ENCODE assay signal across 17 cellular contexts in the genomic region with DNA sequence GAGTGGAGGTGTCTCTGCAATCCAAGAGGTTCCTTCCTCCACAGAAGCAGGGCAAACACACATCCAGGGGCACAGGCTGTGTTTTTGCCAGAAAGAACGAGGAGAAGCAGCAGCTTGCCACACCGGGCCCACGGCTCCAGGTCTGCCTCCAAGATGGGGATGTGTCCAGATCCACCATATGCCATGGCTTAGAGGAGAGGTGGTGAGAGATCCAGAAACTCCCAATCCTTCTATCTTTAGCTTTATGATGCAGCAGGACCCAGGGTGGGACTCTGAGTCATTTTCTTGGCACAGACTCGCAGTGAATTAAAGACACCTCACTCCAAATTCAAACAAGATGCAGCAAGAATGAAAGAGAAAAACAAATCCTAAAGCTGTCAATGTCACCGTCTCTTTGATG.
A peak's percentile ranks its signal among the peaks of the same experiment; 100 is the strongest.
DNase-seq lines count a peak whose midpoint lies in the region; ATAC-seq, FAIRE-seq and TF ChIP-seq lines count a peak whose summit lies in the region.
"Had no signal": no experiment of that assay in that cellular context is flagged by ENCODE, and none has a peak within 500 bp of the region (broad histone marks: within the 10 kb centered on the region; RNA-seq: fewer than 3 reads in every experiment).

No MANE protein-coding gene starts in this region.

- POLR2A ChIA-PET in MCF 10A (lab: Yijun Ruan, JAX) (no interaction called here), T-cell (lab: Charles Lee) (no interaction called here)

- H3K9me3 Mint-ChIP-seq in MCF 10A (ENCODE audit: unreplicated experiment) (peaks cover 31% of the 10 kb centered on the region), astrocyte (ENCODE audit: unreplicated experiment) (peaks cover 10% of the 10 kb centered on the region), T-cell (peaks cover 3 to 19% (median 16%) of the 10 kb centered on the region in 3 donors)
- peaks cover 10% of the 10 kb centered on the region for H3K9me3 Mint-ChIP-seq in activated T-helper 1 cell treated with anti-CD3 and anti-CD28 coated beads, Interleukin-12 subunit alpha, Interleukin-12 subunit beta, Interleukin-2, Interleukin-4 antibody, amounts not matched to agents 30 ng/mL and 10 ng/mL and 1 ng/mL, durations not matched to agents 14 hours and 24 hours and 36 hours
- peaks cover 0 to 5% of the 10 kb centered on the region in 2 donors for H3K9me3 Mint-ChIP-seq in effector memory CD8-positive, alpha-beta T cell
- H3K9me3 Mint-ChIP-seq: type B pancreatic cell had no signal

- no peaks in the 10 kb centered on the region for H3K36me3 ChIP-seq in breast epithelium
- no peaks in the 10 kb centered on the region for H3K36me3 ChIP-seq in astrocyte (ENCODE audit: insufficient read depth, low read length)

- CTCF ChIA-PET in MCF 10A (lab: Yijun Ruan, JAX): no interaction called here
- CTCF ChIA-PET in T-cell (lab: Charles Lee): no interaction called here

- no TSS peak for BruUV-seq in MCF 10A (replicated peaks; lab: Mats Ljungman, UMichigan)

- peak; percentile 64 for FAIRE-seq in astrocyte (lab: Jason Lieb, UNC)
- FAIRE-seq: small intestine had no signal

- no peak for TF ChIP-seq POLR2A in breast epithelium (IDR thresholded peaks at IDR 0.05)

- H3K27me3 Mint-ChIP-seq in MCF 10A (ENCODE audit: insufficient read depth, unreplicated experiment) (no peaks in the 10 kb centered on the region), astrocyte (ENCODE audit: low read depth, unreplicated experiment) (no peaks in the 10 kb centered on the region), T-cell (no peaks in the 10 kb centered on the region)
- no peaks in the 10 kb centered on the region for H3K27me3 Mint-ChIP-seq in activated T-helper 1 cell treated with anti-CD3 and anti-CD28 coated beads, Interleukin-12 subunit alpha, Interleukin-12 subunit beta, Interleukin-2, Interleukin-4 antibody, amounts not matched to agents 30 ng/mL and 10 ng/mL and 1 ng/mL, durations not matched to agents 14 hours and 24 hours and 36 hours (ENCODE audit: insufficient read depth)
- no peaks in the 10 kb centered on the region for H3K27me3 Mint-ChIP-seq in effector memory CD8-positive, alpha-beta T cell

- intact Hi-C loops in MCF 10A (cut with micrococcal nuclease): no loop called here
- intact Hi-C loops in breast epithelium (cut with DNase I; ENCODE audit: low total_unique reads): no loop called here
- intact Hi-C loops in left cardiac atrium (cut with DNase I): no loop called here
- intact Hi-C loops in activated T-helper 1 cell treated with anti-CD3 and anti-CD28 coated beads, Interleukin-12 subunit alpha, Interleukin-12 subunit beta, Interleukin-2, Interleukin-4 antibody, amounts not matched to agents 30 ng/mL and 10 ng/mL and 1 ng/mL, durations not matched to agents 14 hours and 24 hours and 36 hours (cut with micrococcal nuclease): no loop called here

- peaks cover 0 to 6% of the 10 kb centered on the region in 2 donors for H3K27me3 ChIP-seq in breast epithelium
- H3K27me3 ChIP-seq in astrocyte (ENCODE audit: insufficient read depth, low read length): no peaks in the 10 kb centered on the region

- H3K27ac Mint-ChIP-seq in MCF 10A (ENCODE audit: low read depth, unreplicated experiment): no peak overlapping the region
- no peak overlapping the region for H3K27ac Mint-ChIP-seq in astrocyte (ENCODE audit: unreplicated experiment)
- no peak overlapping the region for H3K27ac Mint-ChIP-seq in activated T-helper 1 cell treated with anti-CD3 and anti-CD28 coated beads, Interleukin-12 subunit alpha, Interleukin-12 subunit beta, Interleukin-2, Interleukin-4 antibody, amounts not matched to agents 30 ng/mL and 10 ng/mL and 1 ng/mL, durations not matched to agents 14 hours and 24 hours and 36 hours
- no peak overlapping the region for H3K27ac Mint-ChIP-seq in effector memory CD8-positive, alpha-beta T cell
- H3K27ac Mint-ChIP-seq in T-cell: no peak overlapping the region
- H3K27ac Mint-ChIP-seq: activated CD8-positive, alpha-beta T cell treated with anti-CD3 and anti-CD28 coated beads, Interleukin-2, amount 10 ng/mL, durations not matched to agents 7 days and 5 days; GM23338; naive thymus-derived CD8-positive, alpha-beta T cell; T-helper 2 cell treated with Interferon-gamma antibody and Interleukin-4, amounts not matched to agents 5 μg/mL and 100 μg/mL, for 36 hours; type B pancreatic cell had no signal

- H3K9me3 ChIP-seq in breast epithelium (no peaks in the 10 kb centered on the region), astrocyte (ENCODE audit: insufficient read depth, low read depth, low read length) (no peaks in the 10 kb centered on the region)

- H3K36me3 Mint-ChIP-seq in MCF 10A (ENCODE audit: insufficient read depth, unreplicated experiment) (no peaks in the 10 kb centered on the region), astrocyte (ENCODE audit: low read depth, unreplicated experiment) (no peaks in the 10 kb centered on the region), T-cell (no peaks in the 10 kb centered on the region)
- no peaks in the 10 kb centered on the region for H3K36me3 Mint-ChIP-seq in activated T-helper 1 cell treated with anti-CD3 and anti-CD28 coated beads, Interleukin-12 subunit alpha, Interleukin-12 subunit beta, Interleukin-2, Interleukin-4 antibody, amounts not matched to agents 30 ng/mL and 10 ng/mL and 1 ng/mL, durations not matched to agents 14 hours and 24 hours and 36 hours (ENCODE audit: low read depth)
- no peaks in the 10 kb centered on the region for H3K36me3 Mint-ChIP-seq in effector memory CD8-positive, alpha-beta T cell (ENCODE audit: insufficient read depth)
- H3K36me3 Mint-ChIP-seq: naive thymus-derived CD8-positive, alpha-beta T cell; type B pancreatic cell had no signal

- TF ChIP-seq CTCF in MCF 10A (IDR thresholded peaks at IDR 0.05; ENCODE audit: unreplicated experiment) (no peak), breast epithelium (IDR thresholded peaks at IDR 0.05) (no peak), astrocyte (IDR thresholded peaks at IDR 0.05; ENCODE audit: insufficient read depth, low read depth, low read length) (no peak)

- H3K4me3 ChIP-seq in breast epithelium: no peak overlapping the region
- no peak overlapping the region for H3K4me3 ChIP-seq in astrocyte (ENCODE audit: insufficient read depth, low read depth, low read length)
- H3K4me3 ChIP-seq: GM23338 had no signal

- H2AFZ ChIP-seq in astrocyte (ENCODE audit: low read depth, low read length): peak overlapping the region; percentile 23
- H2AFZ ChIP-seq: GM23338 had no signal

- peak overlapping the region; percentile 56 for H3K9ac ChIP-seq in astrocyte (ENCODE audit: low read length)

- H4K20me1 ChIP-seq in astrocyte (ENCODE audit: insufficient read depth, low read length): no peaks in the 10 kb centered on the region

- peak overlapping the region; percentile 75 for H3K4me2 ChIP-seq in astrocyte (ENCODE audit: low read length)
- H3K4me2 ChIP-seq: GM23338 had no signal

- H3K79me2 ChIP-seq in astrocyte (ENCODE audit: insufficient read depth, low read length): no peaks in the 10 kb centered on the region

- H3K4me1 ChIP-seq in breast epithelium (no peaks in the 10 kb centered on the region), astrocyte (ENCODE audit: insufficient read depth, low read length) (peaks cover 10% of the 10 kb centered on the region)

- no peak overlapping the region for H3K4me3 Mint-ChIP-seq in MCF 10A (ENCODE audit: unreplicated experiment)
- H3K4me3 Mint-ChIP-seq in astrocyte (ENCODE audit: unreplicated experiment): no peak overlapping the region
- no peak overlapping the region for H3K4me3 Mint-ChIP-seq in activated T-helper 1 cell treated with anti-CD3 and anti-CD28 coated beads, Interleukin-12 subunit alpha, Interleukin-12 subunit beta, Interleukin-2, Interleukin-4 antibody, amounts not matched to agents 30 ng/mL and 10 ng/mL and 1 ng/mL, durations not matched to agents 14 hours and 24 hours and 36 hours
- no peak overlapping the region for H3K4me3 Mint-ChIP-seq in effector memory CD8-positive, alpha-beta T cell
- H3K4me3 Mint-ChIP-seq in T-cell: no peak overlapping the region
- H3K4me3 Mint-ChIP-seq: activated CD8-positive, alpha-beta T cell treated with anti-CD3 and anti-CD28 coated beads, Interleukin-2, amount 10 ng/mL, durations not matched to agents 7 days and 5 days; GM23338; naive thymus-derived CD8-positive, alpha-beta T cell; T-helper 2 cell treated with Interferon-gamma antibody and Interleukin-4, amounts not matched to agents 5 μg/mL and 100 μg/mL, for 36 hours; type B pancreatic cell had no signal

- H3K4me1 Mint-ChIP-seq in MCF 10A (ENCODE audit: insufficient read depth, unreplicated experiment) (no peaks in the 10 kb centered on the region), astrocyte (ENCODE audit: low read depth, unreplicated experiment) (no peaks in the 10 kb centered on the region), T-cell (no peaks in the 10 kb centered on the region)
- no peaks in the 10 kb centered on the region for H3K4me1 Mint-ChIP-seq in activated T-helper 1 cell treated with anti-CD3 and anti-CD28 coated beads, Interleukin-12 subunit alpha, Interleukin-12 subunit beta, Interleukin-2, Interleukin-4 antibody, amounts not matched to agents 30 ng/mL and 10 ng/mL and 1 ng/mL, durations not matched to agents 14 hours and 24 hours and 36 hours (ENCODE audit: low read depth)
- H3K4me1 Mint-ChIP-seq in effector memory CD8-positive, alpha-beta T cell (ENCODE audit: low read depth in 2 of 2): no peaks in the 10 kb centered on the region
- H3K4me1 Mint-ChIP-seq: GM23338; naive thymus-derived CD8-positive, alpha-beta T cell had no signal

- DNase-seq in MCF 10A (ENCODE audit: unreplicated experiment) (peak; percentile 22), breast epithelium (ENCODE audit: low spot score in 2 of 2) (no peak), astrocyte (ENCODE audit: low read depth) (peak; percentile 72), left cardiac atrium (peak; percentile 29), T-cell (no peak)
- DNase-seq in activated T-helper 1 cell treated with anti-CD3 and anti-CD28 coated beads, Interleukin-12 subunit alpha, Interleukin-12 subunit beta, Interleukin-2, Interleukin-4 antibody, amounts not matched to agents 30 ng/mL and 10 ng/mL and 1 ng/mL, durations not matched to agents 14 hours and 24 hours and 36 hours (ENCODE audit: low spot score): no peak
- DNase-seq in effector memory CD8-positive, alpha-beta T cell: no peak
- DNase-seq: activated CD8-positive, alpha-beta T cell treated with anti-CD3 and anti-CD28 coated beads, Interleukin-2, amount 10 ng/mL, durations not matched to agents 7 days and 5 days; activated naive CD4-positive, alpha-beta T cell treated with Interleukin-2 at 50 U/mL for 16 hours; naive thymus-derived CD8-positive, alpha-beta T cell; NCI-H1048; small intestine had no signal

- H3K27ac ChIP-seq in breast epithelium (no peak overlapping the region), astrocyte (ENCODE audit: low read depth, low read length) (peak overlapping the region; percentile 52), temporal lobe (ENCODE audit: low read depth, low read length) (peak overlapping the region; percentile 72)
- H3K27ac ChIP-seq: 22Rv1 had no signal

- ATAC-seq in left cardiac atrium (peak; percentile 12 to 98), T-cell (replicated peaks in 1 of 4) (no peak)
- ATAC-seq in effector memory CD8-positive, alpha-beta T cell (replicated peaks): no peak
- ATAC-seq: activated CD8-positive, alpha-beta T cell treated with anti-CD3 and anti-CD28 coated beads, Interleukin-2, amount 10 ng/mL, durations not matched to agents 7 days and 5 days; GM23338; naive thymus-derived CD8-positive, alpha-beta T cell had no signal

Comparison
In these comparisons a context has a peak if more than half of its experiments do, and no peak if none do; other contexts are left out.
1. DNase-seq: peak in MCF 10A (single experiment), astrocyte (single experiment) and left cardiac atrium (single experiment); none in breast epithelium (0 of 2), activated T-helper 1 cell treated with anti-CD3 and anti-CD28 coated beads, Interleukin-12 subunit alpha, Interleukin-12 subunit beta, Interleukin-2, Interleukin-4 antibody, amounts not matched to agents 30 ng/mL and 10 ng/mL and 1 ng/mL, durations not matched to agents 14 hours and 24 hours and 36 hours (single experiment), effector memory CD8-positive, alpha-beta T cell (0 of 3) and T-cell (0 of 34).
2. H3K27ac ChIP-seq: peak in astrocyte (single experiment) and temporal lobe (single experiment); none in breast epithelium (0 of 2).
3. ATAC-seq: peak in left cardiac atrium (2 of 2); none in effector memory CD8-positive, alpha-beta T cell (single experiment) and T-cell (0 of 4).